In genomic region chr5:134314443-134314842, GRCh38 we compare ENCODE assay signal across 10 cellular contexts.
"Had no signal": no experiment of that assay in that cellular context is flagged by ENCODE, and none has a peak within 500 bp of the region (broad histone marks: within the 10 kb centered on the region; RNA-seq: fewer than 3 reads in every experiment).

No MANE protein-coding gene starts in this region.

- H3K4me3 ChIP-seq: GM23248, GM23338 had no signal

- H3K9ac ChIP-seq: GM23248 had no signal

- FAIRE-seq: H1, H54 had no signal

- H3K27ac ChIP-seq: GM23248 had no signal

- DNase-seq: GM23248, GOT3, H7, H9, HCEC 1CT, HFFc6 had no signal

- H2AFZ ChIP-seq: GM23248, GM23338 had no signal

- ATAC-seq: GM23338, HCT116 had no signal

- H3K4me2 ChIP-seq: GM23338 had no signal
